In genomic region chr14:94595912-94596311, GRCh38 we compare ENCODE assay signal across 22 cellular contexts. TPM values are rescaled to one million over a fixed set of nuclear protein-coding genes. Genes with fewer than 3 reads are reported as not detected.
DNase-seq lines count a peak whose midpoint lies in the region; ATAC-seq lines count a peak whose summit lies in the region.
"Had no signal": no experiment of that assay in that cellular context is flagged by ENCODE, and none has a peak within 500 bp of the region (broad histone marks: within the 10 kb centered on the region; RNA-seq: fewer than 3 reads in every experiment).

No MANE protein-coding gene starts in this region.

- peaks cover 13% of the 10 kb centered on the region for H3K4me1 ChIP-seq in right cardiac atrium (ENCODE audit: control insufficient read depth, insufficient read depth, low read length)
- H3K4me1 ChIP-seq: BLaER1 had no signal

- intact Hi-C loops in Right ventricle myocardium inferior (cut with DNase I) (no loop called here), left cardiac atrium (cut with DNase I) (no loop called here), left ventricle myocardium superior (cut with micrococcal nuclease) (no loop called here), right cardiac atrium (cut with DNase I) (no loop called here)

- H3K9me3 ChIP-seq in right cardiac atrium (ENCODE audit: control insufficient read depth, low read length): no peaks in the 10 kb centered on the region
- H3K9me3 ChIP-seq: BLaER1 had no signal

- no peak overlapping the region for H3K4me3 ChIP-seq in right cardiac atrium (ENCODE audit: low read length)
- H3K4me3 ChIP-seq: BLaER1 had no signal

- 68% methylated on average over 2 of the region's 2 CpGs for WGBS in right cardiac atrium

- DNase-seq in Right ventricle myocardium inferior (ENCODE audit: missing footprints) (no peak), left cardiac atrium (no peak), left ventricle myocardium superior (no peak), right cardiac atrium (no peak), left lobe of liver (ENCODE audit: low spot score) (peak; percentile 43)
- DNase-seq in activated CD8-positive, alpha-beta memory T cell treated with anti-CD3 and anti-CD28 coated beads, Interleukin-2, amount 50 U/mL, for 48 hours: no peak
- DNase-seq: CD4-positive, alpha-beta memory T cell; DMS79 treated with DMSO at 0.1 percent for 48 hours; GF-D8; GOT3; H7; HFFc6; IMR-90 had no signal

- no peaks in the 10 kb centered on the region for H3K27me3 ChIP-seq in right cardiac atrium (ENCODE audit: control insufficient read depth, insufficient read depth)
- H3K27me3 ChIP-seq: BLaER1 had no signal

- no peak overlapping the region for H3K27ac ChIP-seq in right cardiac atrium (ENCODE audit: low read length)
- H3K27ac ChIP-seq: 22Rv1, BLaER1, HL-60 had no signal

- ATAC-seq in Right ventricle myocardium inferior: peak; percentile 26
- ATAC-seq in left cardiac atrium: no peak
- peak; percentile 52 for ATAC-seq in left ventricle myocardium superior
- ATAC-seq in right cardiac atrium: no peak
- ATAC-seq in left lobe of liver: no peak
- ATAC-seq in GM21447 (IDR thresholded peaks at IDR 0.05; ENCODE audit: unreplicated experiment): no peak
- ATAC-seq: HCT116 had no signal

RNA-seq across cellular contexts. Expression of gene SERPINA5, which starts 14.7 kb away (rescaled TPM):
- total RNA-seq in Right ventricle myocardium inferior: 4.1 TPM
- 10 to 100 TPM in 1 of 2 donors, 1 to 10 TPM in 1; 9.3 to 13.8 TPM for total RNA-seq in left cardiac atrium
- 4.0 TPM for total RNA-seq in left ventricle myocardium superior
- total RNA-seq in right cardiac atrium: 10 to 100 TPM in 3 of 4 donors, 1 to 10 TPM in 1; 4.6 to 14.4 (median 13.9) TPM
- 13.2 TPM for polyA plus RNA-seq in right cardiac atrium
- 216 TPM for total RNA-seq in left lobe of liver
- total RNA-seq: A673; CD4-positive, alpha-beta memory T cell; HFFc6; HT1080; IMR-90 had no signal
- polyA plus RNA-seq: AG04450; CD14-positive monocyte; CD4-positive, alpha-beta memory T cell; IMR-90 had no signal

RNA-seq across cellular contexts. Expression of gene SERPINA3, which starts 16.3 kb away (rescaled TPM):
- total RNA-seq in Right ventricle myocardium inferior (112 TPM), left cardiac atrium (100 to 1,000 TPM; 232 to 284 TPM), left ventricle myocardium superior (63.5 TPM), right cardiac atrium (100 to 1,000 TPM in 3 of 4 donors, 10 to 100 TPM in 1; 56.4 to 390 (median 216) TPM), left lobe of liver (7,311 TPM)
- 114 TPM for polyA plus RNA-seq in right cardiac atrium
- total RNA-seq: CD4-positive, alpha-beta memory T cell; H7; HFFc6; HT1080 had no signal
- polyA plus RNA-seq: CD14-positive monocyte; CD4-positive, alpha-beta memory T cell had no signal

RNA-seq across cellular contexts. Expression of gene SERPINA4, which starts 34.7 kb away (rescaled TPM):
- total RNA-seq in Right ventricle myocardium inferior (not detected), left cardiac atrium (not detected), left ventricle myocardium superior (not detected), right cardiac atrium (not detected), left lobe of liver (186 TPM)
- not detected for polyA plus RNA-seq in right cardiac atrium
- total RNA-seq: A673; CD4-positive, alpha-beta memory T cell; H7; HFFc6; HT1080; IMR-90 had no signal
- polyA plus RNA-seq: AG04450; CD14-positive monocyte; CD4-positive, alpha-beta memory T cell; IMR-90 had no signal

Comparison
In these comparisons a context has a peak if more than half of its experiments do, and no peak if none do; other contexts are left out.
1. ATAC-seq: peak in Right ventricle myocardium inferior (single experiment) and left ventricle myocardium superior (single experiment); none in left cardiac atrium (0 of 2), right cardiac atrium (0 of 2), left lobe of liver (single experiment) and GM21447 (single experiment).
2. RNA of gene SERPINA5, which starts 14.7 kb away (total RNA-seq): 216 TPM in left lobe of liver (single experiment); 4.6 to 14.4 TPM in right cardiac atrium, 9.3 to 13.8 TPM in left cardiac atrium, 4.1 TPM in Right ventricle myocardium inferior (single experiment) and 4.0 TPM in left ventricle myocardium superior (single experiment); every median in the first group is over 10 times any median in the second.
3. RNA of gene SERPINA3, which starts 16.3 kb away (total RNA-seq): 7,311 TPM in left lobe of liver (single experiment); 232 to 284 TPM in left cardiac atrium, 56.4 to 390 TPM in right cardiac atrium, 112 TPM in Right ventricle myocardium inferior (single experiment) and 63.5 TPM in left ventricle myocardium superior (single experiment); every median in the first group is over 10 times any median in the second.
4. RNA of gene SERPINA4, which starts 34.7 kb away (total RNA-seq): 186 TPM in left lobe of liver (single experiment); not detected in Right ventricle myocardium inferior (single experiment), not detected in left cardiac atrium, not detected in left ventricle myocardium superior (single experiment) and not detected in right cardiac atrium; every median in the first group is over 100 times any median in the second.